Comparison of ENCODE assay signal across 8 cellular contexts in the genomic region with DNA sequence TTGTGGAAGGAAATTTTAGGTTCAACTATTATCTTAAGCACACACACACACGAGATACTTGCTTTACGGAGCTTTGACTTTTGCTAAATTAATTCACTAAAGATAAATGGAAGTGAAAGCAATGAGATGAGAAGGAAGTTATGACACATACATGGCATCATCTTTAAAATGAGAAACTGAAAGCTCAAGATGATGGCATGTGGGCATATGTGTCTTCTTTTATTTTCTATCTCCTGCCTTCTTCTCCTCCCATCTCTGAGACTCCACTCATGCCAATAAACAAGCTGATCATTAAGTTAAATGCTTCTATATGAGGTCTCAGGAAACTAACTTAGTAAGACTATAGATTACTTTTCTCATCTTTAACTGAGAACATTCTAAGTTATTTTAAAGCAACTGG.
DNase-seq lines count a peak whose midpoint lies in the region; ATAC-seq and TF ChIP-seq lines count a peak whose summit lies in the region.

No MANE protein-coding gene starts in this region.

- BruUV-seq in Caco-2 (replicated peaks; lab: Mats Ljungman, UMichigan), result no TSS peak

- H3K27ac ChIP-seq in KOPT-K1 (ENCODE audit: low read depth, low read length, poor library complexity, severe bottlenecking), result peak overlapping the region; percentile 39

- CTCF ChIA-PET in GM10248 (lab: Yijun Ruan, JAX), result interaction anchor here (0.8 to 1.5 kb wide), 5 partner anchors 12 to 135 kb away, joined by 3 to 4 read pairs (median 3); no protein-coding TSS in a partner anchor
- CTCF ChIA-PET in Caco-2 (lab: Charles Lee), result interaction anchor here (0.6 kb wide), 1 partner anchor 28 kb away, joined by 6 read pairs; no protein-coding TSS in a partner anchor

- POLR2A ChIA-PET in GM10248 (lab: Yijun Ruan, JAX) (interaction anchor here (0.5 kb wide), 1 partner anchor 425 kb away, joined by 3 read pairs; no protein-coding TSS in a partner anchor), Caco-2 (lab: Charles Lee) (no interaction called here)

- H3K4me1 Mint-ChIP-seq in Caco-2 (ENCODE audit: low read depth, unreplicated experiment), result peaks cover 4% of the 10 kb centered on the region

- H3K9me3 ChIP-seq in KOPT-K1 (ENCODE audit: insufficient read depth, low read length, poor library complexity, severe bottlenecking) (no peaks in the 10 kb centered on the region), Caco-2 (no peaks in the 10 kb centered on the region)

- no peaks in the 10 kb centered on the region for H3K9me3 Mint-ChIP-seq in Caco-2 (ENCODE audit: unreplicated experiment)

- H3K36me3 ChIP-seq in KOPT-K1 (ENCODE audit: insufficient read depth, low read length), result no peaks in the 10 kb centered on the region
- H3K36me3 ChIP-seq in Caco-2 (ENCODE audit: control insufficient read depth, insufficient read depth, low read length), result no peaks in the 10 kb centered on the region

- ATAC-seq in GM21423 (IDR thresholded peaks at IDR 0.05; ENCODE audit: unreplicated experiment), result peak; percentile 91

- intact Hi-C loops in Caco-2 (cut with micrococcal nuclease; ENCODE audit: unreplicated experiment), result loop anchor here (10.0 kb wide), 1 partner anchor 174 kb away; no protein-coding TSS in a partner anchor

- no peaks in the 10 kb centered on the region for H3K27me3 Mint-ChIP-seq in Caco-2 (ENCODE audit: insufficient read depth, unreplicated experiment)

- TF ChIP-seq CTCF in GM10248 (IDR thresholded peaks at IDR 0.05; ENCODE audit: control extremely low read depth, extremely low read depth, low read depth, missing control alignments) (no peak), fibroblast of mammary gland (conservative IDR thresholded peaks at IDR 0.05; ENCODE audit: control insufficient read depth, insufficient read depth, low read depth, low read length) (no peak), Caco-2 (IDR thresholded peaks at IDR 0.05; ENCODE audit: insufficient read depth in 1 of 2, low read depth in 1 of 2, low read length in 1 of 2, severe bottlenecking in 1 of 2, unreplicated experiment in 1 of 2) (no peak)

- H3K27me3 ChIP-seq in Caco-2 (replicated peaks; ENCODE audit: control insufficient read depth, insufficient read depth, low read length), result no peaks in the 10 kb centered on the region

- H3K4me1 ChIP-seq in Caco-2, result no peaks in the 10 kb centered on the region

- H3K36me3 Mint-ChIP-seq in Caco-2 (ENCODE audit: insufficient read depth, unreplicated experiment), result no peaks in the 10 kb centered on the region

- DNase-seq in GM10248 (ENCODE audit: extremely low spot score) (peak; percentile 51), fibroblast of mammary gland (ENCODE audit: low read depth) (peak; percentile 40), SK-N-DZ (ENCODE audit: low spot score) (no peak), Caco-2 (no peak), NCI-H187 treated with DMSO at 0.1 percent for 48 hours (lab: John Stamatoyannopoulos, UW) (no peak), NCI-H1930 (lab: John Stamatoyannopoulos, UW) (no peak)

- no peak overlapping the region for H3K27ac Mint-ChIP-seq in Caco-2 (ENCODE audit: unreplicated experiment)

- H3K4me3 ChIP-seq in fibroblast of mammary gland (ENCODE audit: control insufficient read depth, low read depth, low read length), result no peak overlapping the region
- H3K4me3 ChIP-seq in Caco-2 (ENCODE audit: low read depth, low read length), result no peak overlapping the region

- H3K4me3 Mint-ChIP-seq in Caco-2 (ENCODE audit: unreplicated experiment), result no peak overlapping the region

Comparison
In these comparisons a context has a peak if more than half of its experiments do, and no peak if none do; other contexts are left out.
1. DNase-seq: peak in GM10248 (single experiment) and fibroblast of mammary gland (single experiment); none in SK-N-DZ (single experiment), Caco-2 (0 of 2), NCI-H187 treated with DMSO at 0.1 percent for 48 hours (single experiment) and NCI-H1930 (0 of 2).